13 cellular contexts compared by ENCODE assay signal in genomic region chr4:83267121-83267834, GRCh38. TPM values are rescaled to one million over a fixed set of nuclear protein-coding genes. Genes with fewer than 3 reads are reported as not detected.
DNase-seq lines count a peak whose midpoint lies in the region; ATAC-seq lines count a peak whose summit lies in the region.
"Had no signal": no experiment of that assay in that cellular context is flagged by ENCODE, and none has a peak within 500 bp of the region (broad histone marks: within the 10 kb centered on the region; RNA-seq: fewer than 3 reads in every experiment).

No MANE protein-coding gene starts in this region.

- H3K9me3 ChIP-seq in SJSA1 (replicated peaks) = no peaks in the 10 kb centered on the region

- no peak overlapping the region for H3K4me3 ChIP-seq in SJSA1

- peak; percentile 89 for DNase-seq in SIG-M5 treated with dmso at 0.1 percent for 504 hours (lab: John Stamatoyannopoulos, UW; ENCODE audit: unreplicated experiment)
- no peak for DNase-seq in SIG-M5 (lab: John Stamatoyannopoulos, UW)
- peak; percentile 67 to 69 for DNase-seq in SJSA1 (ENCODE audit: low read depth in 1 of 2, low spot score in 2 of 2)
- peak; percentile 97 for DNase-seq in fibroblast of peridontal ligament (ENCODE audit: extremely low read depth)
- DNase-seq in stromal cell of bone marrow (ENCODE audit: low read depth) = peak; percentile 92
- DNase-seq in NCI-H446 (lab: John Stamatoyannopoulos, UW) = no peak
- DNase-seq: activated CD4-positive, alpha-beta T cell treated with anti-CD3 and anti-CD28 coated beads, Interleukin-2, amount 10 ng/mL, durations not matched to agents 24 days and 14 days; NCI-H2107 had no signal

- peaks cover 36% of the 10 kb centered on the region for H3K4me1 ChIP-seq in SJSA1 (replicated peaks)
- H3K4me1 ChIP-seq: parathyroid adenoma had no signal

- H3K27me3 ChIP-seq in SJSA1 (replicated peaks) = no peaks in the 10 kb centered on the region

- no peak for ATAC-seq in HG03135 (IDR thresholded peaks at IDR 0.05; ENCODE audit: unreplicated experiment)
- no peak for ATAC-seq in HG02840 (IDR thresholded peaks at IDR 0.05; ENCODE audit: low FRiP score, unreplicated experiment)

- peaks cover 35% of the 10 kb centered on the region for H3K36me3 ChIP-seq in SJSA1

- no peak overlapping the region for H3K27ac ChIP-seq in SJSA1
- H3K27ac ChIP-seq: 22Rv1, epithelial cell of prostate, parathyroid adenoma had no signal

RNA-seq across cellular contexts. Expression of gene COQ2, which starts 17.3 kb away (rescaled TPM):
- total RNA-seq in SJSA1 (2014; rRNA removed; shearing (Covaris generic)) = 28.4 and 37.5 TPM in 2 replicates

Comparison
In these comparisons a context has a peak if more than half of its experiments do, and no peak if none do; other contexts are left out.
1. DNase-seq: peak in SIG-M5 treated with dmso at 0.1 percent for 504 hours (single experiment), SJSA1 (2 of 2), fibroblast of peridontal ligament (single experiment) and stromal cell of bone marrow (single experiment); none in SIG-M5 (single experiment) and NCI-H446 (0 of 2).